ENCODE assay signal across 8 cellular contexts in the genomic region with DNA sequence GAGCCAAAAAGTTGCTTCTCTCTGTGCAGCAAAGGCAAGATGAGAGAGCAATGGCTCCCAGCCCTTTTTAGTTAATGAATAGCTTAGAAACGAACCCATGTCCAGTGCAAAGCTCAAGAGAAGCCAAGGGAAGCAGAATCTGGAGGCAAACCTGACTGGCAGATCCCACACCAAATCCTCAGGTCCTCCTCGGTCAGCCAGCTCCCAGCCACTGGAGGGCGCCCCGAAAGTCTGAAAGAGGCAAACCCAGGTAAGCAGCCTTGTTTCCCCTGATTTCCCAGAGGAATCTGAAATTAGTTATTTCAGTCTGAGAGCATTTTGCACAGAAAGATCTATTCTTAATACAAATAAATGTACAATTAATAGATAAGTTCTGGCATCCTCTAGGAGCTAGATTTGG.
A peak's percentile ranks its signal among the peaks of the same experiment; 100 is the strongest.
DNase-seq lines count a peak whose midpoint lies in the region; ATAC-seq and TF ChIP-seq lines count a peak whose summit lies in the region.

No MANE protein-coding gene starts in this region.

- DNase-seq in DMS53 (lab: John Stamatoyannopoulos, UW) (peak; percentile 70), HK-2 (ENCODE audit: unreplicated experiment) (peak; percentile 39), mammary epithelial cell (peak; percentile 55), mucosa of gallbladder (ENCODE audit: low spot score) (peak; percentile 53), NK-92 (lab: John Stamatoyannopoulos, UW; ENCODE audit: unreplicated experiment) (no peak)
- no peak for DNase-seq in activated CD4-positive, alpha-beta T cell treated with anti-CD3 and anti-CD28 coated beads for 4 hours

- no peak overlapping the region for H3K4me2 ChIP-seq in mammary epithelial cell (ENCODE audit: insufficient read depth, low read depth, low read length)

- 56% methylated on average over 3 of the region's 4 CpGs for WGBS in mammary epithelial cell (ENCODE audit: low coverage, missing lambda C conversion rate)

- intact Hi-C loops in mammary epithelial cell (cut with micrococcal nuclease): loop anchor here (1.0 to 5.0 kb wide), 4 partner anchors 88 to 375 kb away; no protein-coding TSS in a partner anchor

- BruUV-seq in mammary epithelial cell (replicated peaks; lab: Mats Ljungman, UMichigan): no TSS peak

- H3K9me3 ChIP-seq in mammary epithelial cell (replicated peaks; ENCODE audit: insufficient read depth, low read length): no peaks in the 10 kb centered on the region

- in situ Hi-C loops in mammary epithelial cell (cut with MboI; ENCODE audit: low sequenced_read_pairs in 2 of 2): loop anchor here (10.0 to 25.0 kb wide), 2 partner anchors 242 to 245 kb away; no protein-coding TSS in a partner anchor

- no peak overlapping the region for H3K9ac ChIP-seq in mammary epithelial cell (ENCODE audit: insufficient read depth, low read length)

- H3K27me3 ChIP-seq in mammary epithelial cell (ENCODE audit: insufficient read depth, low read length): no peaks in the 10 kb centered on the region

- no peaks in the 10 kb centered on the region for H3K79me2 ChIP-seq in mammary epithelial cell (ENCODE audit: insufficient read depth, low read length)

- dilution Hi-C loops in mammary epithelial cell (cut with HindIII; ENCODE audit: low sequenced_read_pairs): loop anchor here (5.0 to 25.0 kb wide), 2 partner anchors 95 to 370 kb away; partner anchors contain the start of gene DNER

- CTCF ChIA-PET in mammary epithelial cell (lab: Charles Lee; ENCODE audit: low non-redundant PET): interaction anchor here (0.6 to 1.3 kb wide), 2 partner anchors 118 to 245 kb away, joined by 7 read pairs; no protein-coding TSS in a partner anchor

- TF ChIP-seq CTCF in mammary epithelial cell (conservative IDR thresholded peaks at IDR 0.05 in 1 of 2, IDR thresholded peaks at IDR 0.05 in 1 of 2; ENCODE audit: extremely low read depth in 1 of 2, insufficient read depth in 1 of 2, low read depth in 1 of 2, low read length in 2 of 2): peak; percentile 69 to 73

- H3K36me3 ChIP-seq in mammary epithelial cell (ENCODE audit: insufficient read depth, low read length): no peaks in the 10 kb centered on the region

- ATAC-seq in GM18520 (IDR thresholded peaks at IDR 0.05; ENCODE audit: unreplicated experiment) (no peak), HG03108 (IDR thresholded peaks at IDR 0.05; ENCODE audit: unreplicated experiment) (no peak)

- peaks cover 12% of the 10 kb centered on the region for H3K4me1 ChIP-seq in mammary epithelial cell (ENCODE audit: insufficient read depth, low read length)

- no peak overlapping the region for H3K27ac ChIP-seq in mammary epithelial cell (ENCODE audit: insufficient read depth, low read depth, low read length)

- H2AFZ ChIP-seq in mammary epithelial cell (ENCODE audit: low read depth, low read length): no peak overlapping the region

- no peak overlapping the region for H3K4me3 ChIP-seq in mammary epithelial cell (replicated peaks in 1 of 3; ENCODE audit: insufficient read depth in 1 of 3, low read depth in 2 of 3, low read length in 3 of 3)

- no peaks in the 10 kb centered on the region for H4K20me1 ChIP-seq in mammary epithelial cell (ENCODE audit: insufficient read depth, low read length)

Comparison
In these comparisons a context has a peak if more than half of its experiments do, and no peak if none do; other contexts are left out.
1. DNase-seq: peak in DMS53 (single experiment), HK-2 (single experiment), mammary epithelial cell (single experiment) and mucosa of gallbladder (single experiment); none in NK-92 (single experiment) and activated CD4-positive, alpha-beta T cell treated with anti-CD3 and anti-CD28 coated beads for 4 hours (0 of 2).